ENCODE assay signal across 18 cellular contexts in genomic region chr21:45964649-45965048, GRCh38. TPM values are rescaled to one million over a fixed set of nuclear protein-coding genes. Genes with fewer than 3 reads are reported as not detected.
DNase-seq lines count a peak whose midpoint lies in the region; ATAC-seq and TF ChIP-seq lines count a peak whose summit lies in the region.
"Had no signal": no experiment of that assay in that cellular context is flagged by ENCODE, and none has a peak within 500 bp of the region (broad histone marks: within the 10 kb centered on the region; RNA-seq: fewer than 3 reads in every experiment).

No MANE protein-coding gene starts in this region.

- ATAC-seq in HG02798 (IDR thresholded peaks at IDR 0.05; ENCODE audit: poor library complexity, unreplicated experiment): no peak
- no peak for ATAC-seq in gastrocnemius medialis
- ATAC-seq in GM18861 (IDR thresholded peaks at IDR 0.05; ENCODE audit: unreplicated experiment): no peak
- ATAC-seq: GM23338, HCT116 had no signal

- H3K4me3 ChIP-seq in BLaER1 (peak overlapping the region; percentile 41; the same call in 1 of the 2 replicates), HEK293 (ENCODE audit: low read depth, low read length) (no peak overlapping the region), iPS-18c (ENCODE audit: insufficient read depth, low read depth, low read length) (0 out of 2 replicates have a peak overlapping the region, but pooled peaks have one; percentile 15), sigmoid colon (no peak overlapping the region), gastrocnemius medialis (no peak overlapping the region)
- H3K4me3 ChIP-seq: GM23338 had no signal

- CTCF ChIA-PET in HEK293 (lab: Yijun Ruan, JAX): interaction anchor here (3.5 kb wide), 1 partner anchor 8 kb away, joined by 14 read pairs; no protein-coding TSS in a partner anchor

- DNase-seq in sigmoid colon: peak; percentile 32
- DNase-seq in gastrocnemius medialis: no peak
- DNase-seq: C1 segment of cervical spinal cord; Calu3; CD4-positive, alpha-beta memory T cell; COR-L47; DMS53; DMS79 treated with DMSO at 0.1 percent for 48 hours; GF-D8; H9; HFFc6 had no signal

- no peaks in the 10 kb centered on the region for H4K20me1 ChIP-seq in BLaER1

- H3K9me3 ChIP-seq in BLaER1: peaks cover 50% of the 10 kb centered on the region
- H3K9me3 ChIP-seq in HEK293 (ENCODE audit: control insufficient read depth, insufficient read depth, low read depth, low read length): no peaks in the 10 kb centered on the region; the same call in 1 of the 2 replicates
- H3K9me3 ChIP-seq in iPS-18c (ENCODE audit: control insufficient read depth, insufficient read depth, low read length): peaks cover 22% of the 10 kb centered on the region
- no peaks in the 10 kb centered on the region for H3K9me3 ChIP-seq in sigmoid colon
- no peaks in the 10 kb centered on the region for H3K9me3 ChIP-seq in gastrocnemius medialis

- no peak for TF ChIP-seq EP300 in sigmoid colon (IDR thresholded peaks at IDR 0.05)

- TF ChIP-seq CTCF in HEK293 (tag by site-specific recombination; IDR thresholded peaks at IDR 0.05): no peak
- no peak for TF ChIP-seq CTCF in sigmoid colon (IDR thresholded peaks at IDR 0.05)
- TF ChIP-seq CTCF in gastrocnemius medialis (IDR thresholded peaks at IDR 0.05 in 4 of 5, conservative IDR thresholded peaks at IDR 0.05 in 1 of 5): no peak

- H3K27ac ChIP-seq in BLaER1 (peak overlapping the region; percentile 77), HEK293 (ENCODE audit: extremely low read depth, low read depth, low read length) (no peak overlapping the region), sigmoid colon (no peak overlapping the region), gastrocnemius medialis (no peak overlapping the region)

- in situ Hi-C loops in gastrocnemius medialis (cut with MboI; ENCODE audit: low sequenced_read_pairs in 4 of 4): loop anchor here in 3 of 4 donors (10.0 to 25.0 kb wide), 2 partner anchors 140 to 148 kb away; no protein-coding TSS in a partner anchor

- intact Hi-C loops in sigmoid colon (cut with DNase I): no loop called here
- intact Hi-C loops in gastrocnemius medialis (cut with DNase I; ENCODE audit: low total_unique reads): no loop called here

- peaks cover 14% of the 10 kb centered on the region; the same call in 1 of the 2 replicates for H3K36me3 ChIP-seq in BLaER1
- no peaks in the 10 kb centered on the region for H3K36me3 ChIP-seq in HEK293 (ENCODE audit: control insufficient read depth in 2 of 2, insufficient read depth in 1 of 2, low read length in 2 of 2)
- H3K36me3 ChIP-seq in sigmoid colon: no peaks in the 10 kb centered on the region
- no peaks in the 10 kb centered on the region for H3K36me3 ChIP-seq in gastrocnemius medialis

- H3K4me2 ChIP-seq in BLaER1: peak overlapping the region; percentile 80; the same call in 1 of the 2 replicates
- H3K4me2 ChIP-seq: GM23338 had no signal

- no peak for TF ChIP-seq POLR2A in sigmoid colon (IDR thresholded peaks at IDR 0.05)
- TF ChIP-seq POLR2A in gastrocnemius medialis (IDR thresholded peaks at IDR 0.05): no peak

- H3K4me1 ChIP-seq in BLaER1: peaks cover 47% of the 10 kb centered on the region
- no peaks in the 10 kb centered on the region for H3K4me1 ChIP-seq in HEK293 (ENCODE audit: control insufficient read depth, insufficient read depth, low read length)
- H3K4me1 ChIP-seq in sigmoid colon: no peaks in the 10 kb centered on the region
- no peaks in the 10 kb centered on the region for H3K4me1 ChIP-seq in gastrocnemius medialis

- H3K9ac ChIP-seq in BLaER1: no peak overlapping the region

- 4 to 23% methylated on average over 1 of the region's 1 CpG for WGBS in sigmoid colon, 2 donors

- H3K27me3 ChIP-seq in BLaER1 (no peaks in the 10 kb centered on the region), sigmoid colon (no peaks in the 10 kb centered on the region), gastrocnemius medialis (no peaks in the 10 kb centered on the region)

- POLR2A ChIA-PET in HEK293 (lab: Yijun Ruan, JAX): no interaction called here

TF ChIP-seq in HEK293, 187 proteins besides CTCF, POLR2A, EP300 and RAD21 (continues in another document):
- TF ChIP-seq SP2 (tag by site-specific recombination; IDR thresholded peaks at IDR 0.05): no peak
- TF ChIP-seq ZNF202 (tag by site-specific recombination; IDR thresholded peaks at IDR 0.05; ENCODE audit: borderline replicate concordance): no peak
- peak; percentile 70; the same call in 1 of the 2 replicates for TF ChIP-seq TRIM28 (IDR thresholded peaks at IDR 0.05; ENCODE audit: borderline replicate concordance, low read length)
- TF ChIP-seq, protein P1, sequence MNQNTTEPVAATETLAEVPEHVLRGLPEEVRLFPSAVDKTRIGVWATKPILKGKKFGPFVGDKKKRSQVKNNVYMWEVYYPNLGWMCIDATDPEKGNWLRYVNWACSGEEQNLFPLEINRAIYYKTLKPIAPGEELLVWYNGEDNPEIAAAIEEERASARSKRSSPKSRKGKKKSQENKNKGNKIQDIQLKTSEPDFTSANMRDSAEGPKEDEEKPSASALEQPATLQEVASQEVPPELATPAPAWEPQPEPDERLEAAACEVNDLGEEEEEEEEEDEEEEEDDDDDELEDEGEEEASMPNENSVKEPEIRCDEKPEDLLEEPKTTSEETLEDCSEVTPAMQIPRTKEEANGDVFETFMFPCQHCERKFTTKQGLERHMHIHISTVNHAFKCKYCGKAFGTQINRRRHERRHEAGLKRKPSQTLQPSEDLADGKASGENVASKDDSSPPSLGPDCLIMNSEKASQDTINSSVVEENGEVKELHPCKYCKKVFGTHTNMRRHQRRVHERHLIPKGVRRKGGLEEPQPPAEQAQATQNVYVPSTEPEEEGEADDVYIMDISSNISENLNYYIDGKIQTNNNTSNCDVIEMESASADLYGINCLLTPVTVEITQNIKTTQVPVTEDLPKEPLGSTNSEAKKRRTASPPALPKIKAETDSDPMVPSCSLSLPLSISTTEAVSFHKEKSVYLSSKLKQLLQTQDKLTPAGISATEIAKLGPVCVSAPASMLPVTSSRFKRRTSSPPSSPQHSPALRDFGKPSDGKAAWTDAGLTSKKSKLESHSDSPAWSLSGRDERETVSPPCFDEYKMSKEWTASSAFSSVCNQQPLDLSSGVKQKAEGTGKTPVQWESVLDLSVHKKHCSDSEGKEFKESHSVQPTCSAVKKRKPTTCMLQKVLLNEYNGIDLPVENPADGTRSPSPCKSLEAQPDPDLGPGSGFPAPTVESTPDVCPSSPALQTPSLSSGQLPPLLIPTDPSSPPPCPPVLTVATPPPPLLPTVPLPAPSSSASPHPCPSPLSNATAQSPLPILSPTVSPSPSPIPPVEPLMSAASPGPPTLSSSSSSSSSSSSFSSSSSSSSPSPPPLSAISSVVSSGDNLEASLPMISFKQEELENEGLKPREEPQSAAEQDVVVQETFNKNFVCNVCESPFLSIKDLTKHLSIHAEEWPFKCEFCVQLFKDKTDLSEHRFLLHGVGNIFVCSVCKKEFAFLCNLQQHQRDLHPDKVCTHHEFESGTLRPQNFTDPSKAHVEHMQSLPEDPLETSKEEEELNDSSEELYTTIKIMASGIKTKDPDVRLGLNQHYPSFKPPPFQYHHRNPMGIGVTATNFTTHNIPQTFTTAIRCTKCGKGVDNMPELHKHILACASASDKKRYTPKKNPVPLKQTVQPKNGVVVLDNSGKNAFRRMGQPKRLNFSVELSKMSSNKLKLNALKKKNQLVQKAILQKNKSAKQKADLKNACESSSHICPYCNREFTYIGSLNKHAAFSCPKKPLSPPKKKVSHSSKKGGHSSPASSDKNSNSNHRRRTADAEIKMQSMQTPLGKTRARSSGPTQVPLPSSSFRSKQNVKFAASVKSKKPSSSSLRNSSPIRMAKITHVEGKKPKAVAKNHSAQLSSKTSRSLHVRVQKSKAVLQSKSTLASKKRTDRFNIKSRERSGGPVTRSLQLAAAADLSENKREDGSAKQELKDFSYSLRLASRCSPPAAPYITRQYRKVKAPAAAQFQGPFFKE (tag by site-specific recombination; IDR thresholded peaks at IDR 0.05; ENCODE audit: borderline replicate concordance): no peak
- no peak for TF ChIP-seq ZNF23 (tag by site-specific recombination; IDR thresholded peaks at IDR 0.05; ENCODE audit: borderline replicate concordance)
- TF ChIP-seq ZNF701 (tag by site-specific recombination; IDR thresholded peaks at IDR 0.05): no peak
- TF ChIP-seq AEBP2 (tag by site-specific recombination; IDR thresholded peaks at IDR 0.05; ENCODE audit: borderline replicate concordance): no peak
- TF ChIP-seq, protein P2, sequence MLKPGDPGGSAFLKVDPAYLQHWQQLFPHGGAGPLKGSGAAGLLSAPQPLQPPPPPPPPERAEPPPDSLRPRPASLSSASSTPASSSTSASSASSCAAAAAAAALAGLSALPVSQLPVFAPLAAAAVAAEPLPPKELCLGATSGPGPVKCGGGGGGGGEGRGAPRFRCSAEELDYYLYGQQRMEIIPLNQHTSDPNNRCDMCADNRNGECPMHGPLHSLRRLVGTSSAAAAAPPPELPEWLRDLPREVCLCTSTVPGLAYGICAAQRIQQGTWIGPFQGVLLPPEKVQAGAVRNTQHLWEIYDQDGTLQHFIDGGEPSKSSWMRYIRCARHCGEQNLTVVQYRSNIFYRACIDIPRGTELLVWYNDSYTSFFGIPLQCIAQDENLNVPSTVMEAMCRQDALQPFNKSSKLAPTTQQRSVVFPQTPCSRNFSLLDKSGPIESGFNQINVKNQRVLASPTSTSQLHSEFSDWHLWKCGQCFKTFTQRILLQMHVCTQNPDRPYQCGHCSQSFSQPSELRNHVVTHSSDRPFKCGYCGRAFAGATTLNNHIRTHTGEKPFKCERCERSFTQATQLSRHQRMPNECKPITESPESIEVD (tag by site-specific recombination; IDR thresholded peaks at IDR 0.05): no peak
- TF ChIP-seq ZNF423 (tag by site-specific recombination; IDR thresholded peaks at IDR 0.05): no peak
- peak; percentile 99 for TF ChIP-seq ZNF585B (tag by site-specific recombination; IDR thresholded peaks at IDR 0.05)
- TF ChIP-seq ZNF133 (tag by site-specific recombination; IDR thresholded peaks at IDR 0.05): no peak
- TF ChIP-seq ZNF501 (tag by site-specific recombination; IDR thresholded peaks at IDR 0.05): no peak
- no peak for TF ChIP-seq ZNF169 (tag by site-specific recombination; IDR thresholded peaks at IDR 0.05)

RNA-seq across cellular contexts. Expression of gene COL6A1, which starts 16.9 kb away (rescaled TPM):
- total RNA-seq in sigmoid colon (1,000 to 10,000 TPM in 2 of 4 donors, 100 to 1,000 TPM in 2; 622 to 1,755 (median 1,184) TPM), gastrocnemius medialis (10 to 100 TPM; 50.5 to 97.8 (median 73.3) TPM)
- 100 to 1,000 TPM in 1 of 3 donors, 10 to 100 TPM in 2; 14.3 to 131 (median 28.2) TPM for polyA plus RNA-seq in sigmoid colon

Comparison
In these comparisons a context has a peak if more than half of its experiments do, and no peak if none do; other contexts are left out.
1. H3K4me3 ChIP-seq: peak in BLaER1 (single experiment) and iPS-18c (single experiment); none in HEK293 (single experiment), sigmoid colon (0 of 4) and gastrocnemius medialis (0 of 4).
2. RNA of gene COL6A1, which starts 16.9 kb away (total RNA-seq): 622 to 1,755 TPM in sigmoid colon; 50.5 to 97.8 TPM in gastrocnemius medialis; every median in the first group is over 4 times any median in the second.